13 cellular contexts compared by ENCODE assay signal in the genomic region with DNA sequence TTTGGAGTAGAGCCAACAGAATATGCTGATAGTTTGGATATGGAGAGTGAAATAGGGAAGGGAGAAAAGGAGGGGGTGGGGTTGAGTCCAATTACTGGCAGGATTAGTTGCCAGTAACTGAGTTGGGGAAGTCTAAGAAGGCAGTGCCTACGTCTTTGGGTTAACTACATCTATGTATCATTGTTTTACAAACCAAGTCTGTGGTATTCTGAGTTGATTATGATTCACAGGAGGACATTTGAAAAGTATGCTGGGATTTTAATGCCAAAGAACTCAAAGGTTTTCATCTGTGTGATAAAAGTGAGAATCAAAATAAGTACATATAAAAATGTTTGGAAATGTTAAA. TPM values are rescaled to one million over a fixed set of nuclear protein-coding genes. Genes with fewer than 3 reads are reported as not detected.
DNase-seq lines count a peak whose midpoint lies in the region; ATAC-seq and TF ChIP-seq lines count a peak whose summit lies in the region.
"Had no signal": no experiment of that assay in that cellular context is flagged by ENCODE, and none has a peak within 500 bp of the region (broad histone marks: within the 10 kb centered on the region; RNA-seq: fewer than 3 reads in every experiment).

No MANE protein-coding gene starts in this region.

- peak overlapping the region in 1 of 2 donors; percentile 64 for H3K27ac ChIP-seq in thoracic aorta

- DNase-seq in Right ventricle myocardium superior (no peak), cardiac septum (ENCODE audit: low spot score) (no peak), astrocyte of the hippocampus (ENCODE audit: low read depth, low spot score) (peak; percentile 65), left cardiac atrium (no peak), thoracic aorta (ENCODE audit: low spot score) (no peak), DMS 273 (lab: John Stamatoyannopoulos, UW; ENCODE audit: unreplicated experiment) (no peak), COR-L47 (lab: John Stamatoyannopoulos, UW) (no peak), posterior vena cava (ENCODE audit: low spot score) (no peak)
- DNase-seq: aorta; NCI-H1694; pancreas; stimulated activated CD4-positive, alpha-beta T cell treated with anti-CD3 and anti-CD28 coated beads, Interleukin-4, amount 100 ng/mL, for 24 hours; substantia nigra had no signal

- H3K27me3 ChIP-seq in thoracic aorta (replicated peaks; ENCODE audit: insufficient read depth): no peaks in the 10 kb centered on the region
- H3K27me3 ChIP-seq: pancreas had no signal

- no peaks in the 10 kb centered on the region for H3K36me3 ChIP-seq in thoracic aorta
- H3K36me3 ChIP-seq: pancreas had no signal

- intact Hi-C loops in Right ventricle myocardium superior (cut with DNase I) (no loop called here), cardiac septum (cut with DNase I) (no loop called here), left cardiac atrium (cut with DNase I) (no loop called here), posterior vena cava (cut with DNase I) (no loop called here)

- no peaks in the 10 kb centered on the region for H3K9me3 ChIP-seq in thoracic aorta
- H3K9me3 ChIP-seq: pancreas had no signal

- no peak for TF ChIP-seq CTCF in thoracic aorta (IDR thresholded peaks at IDR 0.05)

- no peak overlapping the region for H3K4me3 ChIP-seq in thoracic aorta
- H3K4me3 ChIP-seq: pancreas had no signal

- H3K4me1 ChIP-seq in thoracic aorta (ENCODE audit: control insufficient read depth in 1 of 2, low read depth in 2 of 2): peaks cover 37 to 52% of the 10 kb centered on the region in 2 donors

- ATAC-seq in Right ventricle myocardium superior (ENCODE audit: poor library complexity) (peak; percentile 45), left cardiac atrium (peak; percentile 28 to 67), thoracic aorta (ENCODE audit: insufficient number of reproducible peaks, low FRiP score, low read depth) (peak; percentile 29)

RNA-seq across cellular contexts. Expression of a gene that starts 14.7 kb away (rescaled TPM):
- total RNA-seq in Right ventricle myocardium superior (10.2 TPM), cardiac septum (14.3 TPM), left cardiac atrium (10 to 100 TPM; 30.3 to 34.4 TPM), thoracic aorta (10 to 100 TPM; 46.7 to 65.2 TPM), posterior vena cava (10 to 100 TPM; 48.5 to 61.5 TPM)
